Comparison of ENCODE assay signal across 1 cellular context in the genomic region with DNA sequence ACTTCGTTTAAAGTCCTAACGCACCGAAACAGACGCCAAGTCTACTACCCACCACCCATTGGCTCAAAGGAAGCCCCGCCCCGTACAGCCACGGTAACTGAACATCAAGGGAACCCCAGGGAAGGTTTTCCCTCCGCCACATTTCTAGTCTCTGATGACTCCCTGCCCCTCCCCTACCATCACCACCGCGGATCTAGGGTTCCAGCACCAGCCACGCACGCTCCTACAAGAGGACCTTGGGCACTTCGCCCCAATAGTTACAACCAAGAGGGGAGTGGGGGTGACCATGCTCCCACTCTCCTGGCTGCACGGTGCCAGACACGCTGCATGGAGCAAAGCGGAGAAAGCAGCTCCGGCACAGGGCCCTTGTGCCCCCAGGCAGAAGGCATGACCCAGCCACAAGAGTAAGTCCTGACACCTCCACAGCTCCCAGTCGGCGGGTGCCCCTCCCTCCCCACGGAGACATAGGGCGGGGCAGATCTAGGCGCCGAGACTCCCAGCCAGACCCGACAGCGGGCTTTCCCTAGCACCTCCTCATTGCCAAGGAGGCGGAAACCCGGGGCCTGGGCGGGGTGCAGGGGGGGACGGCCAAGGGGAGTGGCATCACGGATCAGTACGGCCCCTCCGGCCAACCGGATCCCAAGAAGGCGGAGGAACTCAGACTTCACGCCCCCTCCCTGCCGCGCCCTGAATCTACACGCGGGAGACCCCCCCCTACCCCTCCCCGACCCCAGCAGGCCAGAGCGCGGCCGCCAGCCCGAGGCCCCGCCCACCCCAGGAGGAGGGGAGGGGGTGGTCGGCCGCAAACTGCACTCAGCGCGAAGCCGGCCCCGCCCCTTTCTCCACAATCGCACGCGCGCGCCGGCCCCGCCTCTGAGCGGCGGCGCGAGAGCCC.
TF ChIP-seq lines count a peak whose summit lies in the region.

No MANE protein-coding gene starts in this region.

TF ChIP-seq in HepG2, 621 proteins besides CTCF, POLR2A, EP300 and RAD21 (continued from another document):
- TF ChIP-seq ZNF382 (CRISPR knock-in tag; IDR thresholded peaks at IDR 0.05; ENCODE audit: borderline replicate concordance): no peak
- TF ChIP-seq ZBTB1 (CRISPR knock-in tag; IDR thresholded peaks at IDR 0.05; ENCODE audit: borderline replicate concordance): no peak
- TF ChIP-seq ZC3H4 (CRISPR knock-in tag; IDR thresholded peaks at IDR 0.05; ENCODE audit: borderline replicate concordance): no peak
- TF ChIP-seq, protein P1, sequence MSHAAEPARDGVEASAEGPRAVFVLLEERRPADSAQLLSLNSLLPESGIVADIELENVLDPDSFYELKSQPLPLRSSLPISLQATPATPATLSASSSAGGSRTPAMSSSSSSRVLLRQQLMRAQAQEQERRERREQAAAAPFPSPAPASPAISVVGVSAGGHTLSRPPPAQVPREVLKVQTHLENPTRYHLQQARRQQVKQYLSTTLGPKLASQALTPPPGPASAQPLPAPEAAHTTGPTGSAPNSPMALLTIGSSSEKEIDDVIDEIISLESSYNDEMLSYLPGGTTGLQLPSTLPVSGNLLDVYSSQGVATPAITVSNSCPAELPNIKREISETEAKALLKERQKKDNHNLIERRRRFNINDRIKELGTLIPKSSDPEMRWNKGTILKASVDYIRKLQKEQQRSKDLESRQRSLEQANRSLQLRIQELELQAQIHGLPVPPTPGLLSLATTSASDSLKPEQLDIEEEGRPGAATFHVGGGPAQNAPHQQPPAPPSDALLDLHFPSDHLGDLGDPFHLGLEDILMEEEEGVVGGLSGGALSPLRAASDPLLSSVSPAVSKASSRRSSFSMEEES (CRISPR knock-in tag; IDR thresholded peaks at IDR 0.05): no peak
